8 cellular contexts compared by ENCODE assay signal in genomic region chr20:41027872-41028358, GRCh38. TPM values are rescaled to one million over a fixed set of nuclear protein-coding genes. Genes with fewer than 3 reads are reported as not detected.
DNase-seq lines count a peak whose midpoint lies in the region; ATAC-seq, FAIRE-seq and TF ChIP-seq lines count a peak whose summit lies in the region.

No MANE protein-coding gene starts in this region.

- H3K27me3 Mint-ChIP-seq in activated naive CD4-positive, alpha-beta T cell treated with anti-CD3 and anti-CD28 coated beads, Interleukin-2, amount 10 ng/mL, durations not matched to agents 7 days and 5 days, result peaks cover 12% of the 10 kb centered on the region

- intact Hi-C loops in ascending aorta (cut with DNase I), result loop anchor here (1.0 to 5.0 kb wide), 4 partner anchors 45 to 665 kb away; partner anchors contain the start of gene PLCG1
- intact Hi-C loops in lower lobe of right lung (cut with DNase I), result no loop called here
- intact Hi-C loops in transverse colon (cut with DNase I; ENCODE audit: low total_unique reads), result no loop called here

- no peak for FAIRE-seq in small intestine (lab: Jason Lieb, UNC)

- H3K36me3 ChIP-seq in ascending aorta (no peaks in the 10 kb centered on the region), lower lobe of right lung (no peaks in the 10 kb centered on the region), transverse colon (no peaks in the 10 kb centered on the region), small intestine (ENCODE audit: control insufficient read depth in 2 of 2, insufficient read depth in 2 of 2, low read length in 2 of 2) (no peaks in the 10 kb centered on the region)

- H3K9me3 Mint-ChIP-seq in activated naive CD4-positive, alpha-beta T cell treated with anti-CD3 and anti-CD28 coated beads, Interleukin-2, amount 10 ng/mL, durations not matched to agents 7 days and 5 days, result no peaks in the 10 kb centered on the region

- 0 to 40% methylated on average over 2 to 10 of the region's 10 CpGs for WGBS in transverse colon (ENCODE audit: low coverage in 1 of 2), 2 donors
- WGBS in small intestine, 3 donors, result 34 to 36% (median 34%) methylated on average over 10 of the region's 10 CpGs

- DNase-seq in activated naive CD4-positive, alpha-beta T cell treated with anti-CD3 and anti-CD28 coated beads, Interleukin-2, amount 10 ng/mL, durations not matched to agents 7 days and 5 days, result no peak
- no peak for DNase-seq in activated naive CD4-positive, alpha-beta T cell (lab: John Stamatoyannopoulos, UW)
- DNase-seq in ascending aorta (ENCODE audit: low spot score in 2 of 2), result no peak
- no peak for DNase-seq in lower lobe of right lung
- no peak for DNase-seq in transverse colon
- DNase-seq in HPDE6-E6E7 (ENCODE audit: extremely low spot score), result no peak
- no peak for DNase-seq in small intestine

- H3K4me3 ChIP-seq in ascending aorta (peak overlapping the region; percentile 90 to 99), lower lobe of right lung (peak overlapping the region; percentile 96), transverse colon (peak overlapping the region in 3 of 4 donors; percentile 91 to 97 (median 96)), small intestine (ENCODE audit: low read depth in 1 of 2, low read length in 2 of 2) (peak overlapping the region in 1 of 2 donors; percentile 95)

- peaks cover 41% of the 10 kb centered on the region for H3K4me1 Mint-ChIP-seq in activated naive CD4-positive, alpha-beta T cell treated with anti-CD3 and anti-CD28 coated beads, Interleukin-2, amount 10 ng/mL, durations not matched to agents 7 days and 5 days

- TF ChIP-seq CTCF in ascending aorta (IDR thresholded peaks at IDR 0.05) (no peak), lower lobe of right lung (IDR thresholded peaks at IDR 0.05) (no peak), transverse colon (IDR thresholded peaks at IDR 0.05) (no peak)

- H3K27ac Mint-ChIP-seq in activated naive CD4-positive, alpha-beta T cell treated with anti-CD3 and anti-CD28 coated beads, Interleukin-2, amount 10 ng/mL, durations not matched to agents 7 days and 5 days, result peak overlapping the region; percentile 96

- H3K27me3 ChIP-seq in ascending aorta (no peaks in the 10 kb centered on the region), lower lobe of right lung (ENCODE audit: low read depth) (no peaks in the 10 kb centered on the region), transverse colon (no peaks in the 10 kb centered on the region), small intestine (ENCODE audit: control insufficient read depth in 2 of 2, insufficient read depth in 2 of 2, low read length in 2 of 2) (no peaks in the 10 kb centered on the region)

- no peak for TF ChIP-seq EP300 in transverse colon (IDR thresholded peaks at IDR 0.05; ENCODE audit: low read depth)

- TF ChIP-seq POLR2A in transverse colon (IDR thresholded peaks at IDR 0.05), result no peak

- peak overlapping the region; percentile 82 for H3K4me3 Mint-ChIP-seq in activated naive CD4-positive, alpha-beta T cell treated with anti-CD3 and anti-CD28 coated beads, Interleukin-2, amount 10 ng/mL, durations not matched to agents 7 days and 5 days

- no peak for ATAC-seq in lower lobe of right lung
- no peak for ATAC-seq in HG03196 (IDR thresholded peaks at IDR 0.05; ENCODE audit: unreplicated experiment)

- peaks cover 31% of the 10 kb centered on the region for H3K36me3 Mint-ChIP-seq in activated naive CD4-positive, alpha-beta T cell treated with anti-CD3 and anti-CD28 coated beads, Interleukin-2, amount 10 ng/mL, durations not matched to agents 7 days and 5 days

- in situ Hi-C loops in transverse colon (cut with MboI; ENCODE audit: low pct_ligation_motif_present in 1 of 4, low pct_unique_long_range_greater_than_20kb in 1 of 4, low sequenced_read_pairs in 3 of 4), result no loop called here

- H3K27ac ChIP-seq in ascending aorta (peak overlapping the region; percentile 31 to 32), lower lobe of right lung (peak overlapping the region; percentile 100), transverse colon (peak overlapping the region; percentile 76 to 97 (median 96)), small intestine (ENCODE audit: low read depth in 1 of 2, low read length in 1 of 2) (peak overlapping the region in 1 of 2 donors; percentile 76)

- H3K4me1 ChIP-seq in ascending aorta, result peaks cover 10 to 30% of the 10 kb centered on the region in 2 donors
- peaks cover 38% of the 10 kb centered on the region for H3K4me1 ChIP-seq in lower lobe of right lung
- H3K4me1 ChIP-seq in transverse colon, result peaks cover 21 to 37% (median 34%) of the 10 kb centered on the region in 4 donors
- peaks cover 0 to 14% of the 10 kb centered on the region in 2 donors for H3K4me1 ChIP-seq in small intestine (ENCODE audit: control insufficient read depth in 2 of 2, insufficient read depth in 1 of 2, low read depth in 1 of 2, low read length in 1 of 2)

- CTCF ChIA-PET in activated naive CD4-positive, alpha-beta T cell treated with anti-CD3 and anti-CD28 coated beads, Interleukin-2, amount 10 ng/mL, durations not matched to agents 7 days and 5 days (lab: Charles Lee), result interaction anchor here (1.5 kb wide), 1 partner anchor 36 kb away, joined by 12 read pairs; no protein-coding TSS in a partner anchor

- H3K9me3 ChIP-seq in ascending aorta, result no peaks in the 10 kb centered on the region
- H3K9me3 ChIP-seq in lower lobe of right lung, result no peaks in the 10 kb centered on the region
- no peaks in the 10 kb centered on the region for H3K9me3 ChIP-seq in transverse colon
- no peaks in the 10 kb centered on the region for H3K9me3 ChIP-seq in small intestine (ENCODE audit: control insufficient read depth, low read depth)

RNA-seq across cellular contexts. Expression of gene TOP1, which starts 0.7 kb away (rescaled TPM):
- total RNA-seq in ascending aorta, result 9.4 TPM
- total RNA-seq in lower lobe of right lung, result 52.0 TPM
- 10 to 100 TPM; 29.6 to 52.3 (median 36.9) TPM for total RNA-seq in transverse colon
- 10 to 100 TPM; 46.2 to 72.4 (median 67.1) TPM for polyA plus RNA-seq in small intestine
